17 cellular contexts compared by ENCODE assay signal in the genomic region with DNA sequence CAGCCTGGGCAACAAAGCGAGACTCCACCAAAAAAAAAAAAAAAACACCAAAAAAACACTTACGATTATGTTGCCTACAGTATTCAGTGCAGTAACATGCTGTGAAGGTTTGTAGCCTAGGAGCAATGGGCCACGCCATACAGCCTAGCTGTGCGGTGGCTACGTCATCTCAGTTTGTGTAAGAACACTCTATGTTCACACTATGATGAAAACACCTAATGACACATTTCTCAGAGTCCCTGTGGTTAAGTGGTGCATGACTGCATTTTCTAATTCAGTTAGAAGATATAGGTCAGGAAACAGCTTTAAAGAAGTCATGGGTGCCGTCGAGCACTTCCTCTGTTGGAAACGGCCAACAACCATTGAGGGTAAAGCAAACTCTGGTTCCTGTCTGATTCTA.
DNase-seq lines count a peak whose midpoint lies in the region; ATAC-seq and TF ChIP-seq lines count a peak whose summit lies in the region.
"Had no signal": no experiment of that assay in that cellular context is flagged by ENCODE, and none has a peak within 500 bp of the region (broad histone marks: within the 10 kb centered on the region; RNA-seq: fewer than 3 reads in every experiment).

No MANE protein-coding gene starts in this region.

- H3K27ac Mint-ChIP-seq in activated CD4-positive, alpha-beta T cell treated with anti-CD3 and anti-CD28 coated beads, Interleukin-2, amount 10 ng/mL, durations not matched to agents 24 days and 14 days, result peak overlapping the region; percentile 65
- H3K27ac Mint-ChIP-seq in activated CD4-positive, alpha-beta memory T cell treated with anti-CD3 and anti-CD28 coated beads, Interleukin-2, amount 10 ng/mL, durations not matched to agents 7 days and 5 days, result peak overlapping the region; percentile 40
- H3K27ac Mint-ChIP-seq in chondrocyte (ENCODE audit: unreplicated experiment), result no peak overlapping the region

- H3K27me3 Mint-ChIP-seq in activated CD4-positive, alpha-beta T cell treated with anti-CD3 and anti-CD28 coated beads, Interleukin-2, amount 10 ng/mL, durations not matched to agents 24 days and 14 days, result peaks cover 7% of the 10 kb centered on the region
- H3K27me3 Mint-ChIP-seq in activated CD4-positive, alpha-beta memory T cell treated with anti-CD3 and anti-CD28 coated beads, Interleukin-2, amount 10 ng/mL, durations not matched to agents 7 days and 5 days, result peaks cover 8% of the 10 kb centered on the region
- peaks cover 34% of the 10 kb centered on the region for H3K27me3 Mint-ChIP-seq in chondrocyte (ENCODE audit: low read depth)

- CTCF ChIA-PET in activated CD4-positive, alpha-beta memory T cell treated with anti-CD3 and anti-CD28 coated beads, Interleukin-2, amount 10 ng/mL, durations not matched to agents 7 days and 5 days (lab: Charles Lee), result interaction anchor here (0.7 kb wide), 1 partner anchor 102 kb away, joined by 3 read pairs; no protein-coding TSS in a partner anchor

- DNase-seq in activated CD4-positive, alpha-beta T cell treated with anti-CD3 and anti-CD28 coated beads, Interleukin-2, amount 10 ng/mL, durations not matched to agents 24 days and 14 days, result peak; percentile 81
- DNase-seq in activated CD4-positive, alpha-beta T cell treated with anti-CD3 and anti-CD28 coated beads, Interleukin-2, amount 50 U/mL, for 1 hour, result no peak
- DNase-seq in KG1 (lab: John Stamatoyannopoulos, UW) (peak; percentile 40), erythroblast (lab: John Stamatoyannopoulos, UW) (no peak), chondrocyte (ENCODE audit: low spot score) (no peak), psoas muscle (no peak)
- peak; percentile 60 for DNase-seq in activated CD4-positive, alpha-beta memory T cell treated with anti-CD3 and anti-CD28 coated beads, Interleukin-2, amount 10 ng/mL, durations not matched to agents 7 days and 5 days
- DNase-seq in stimulated activated CD4-positive, alpha-beta T cell treated with anti-CD3 and anti-CD28 coated beads, Interleukin-1b, Interleukin-23, amount 100 ng/mL, for 48 hours, result peak; percentile 52
- DNase-seq: ACHN; activated effector memory CD4-positive, alpha-beta T cell treated with Interleukin-2 at 50 U/mL for 16 hours; effector memory CD4-positive, alpha-beta T cell; NCI-H2081 treated with DMSO at 0.1 percent for 48 hours; NCI-H748 treated with DMSO at 0.1 percent for 48 hours; right lobe of liver; Right ventricle myocardium superior had no signal

- H3K27me3 ChIP-seq in psoas muscle (ENCODE audit: insufficient read depth in 3 of 3, low read length in 2 of 3), result no peaks in the 10 kb centered on the region
- H3K27me3 ChIP-seq: breast epithelium, right lobe of liver had no signal

- peaks cover 11% of the 10 kb centered on the region for H3K4me1 Mint-ChIP-seq in activated CD4-positive, alpha-beta T cell treated with anti-CD3 and anti-CD28 coated beads, Interleukin-2, amount 10 ng/mL, durations not matched to agents 24 days and 14 days
- H3K4me1 Mint-ChIP-seq in activated CD4-positive, alpha-beta memory T cell treated with anti-CD3 and anti-CD28 coated beads, Interleukin-2, amount 10 ng/mL, durations not matched to agents 7 days and 5 days, result peaks cover 19% of the 10 kb centered on the region
- peaks cover 15% of the 10 kb centered on the region for H3K4me1 Mint-ChIP-seq in chondrocyte (ENCODE audit: low read depth)

- no peak for TF ChIP-seq POLR2A in erythroblast (IDR thresholded peaks at IDR 0.05; ENCODE audit: low read length)

- no peaks in the 10 kb centered on the region for H3K4me1 ChIP-seq in psoas muscle
- H3K4me1 ChIP-seq: breast epithelium, right lobe of liver had no signal

- POLR2A ChIA-PET in activated CD4-positive, alpha-beta memory T cell treated with anti-CD3 and anti-CD28 coated beads, Interleukin-2, amount 10 ng/mL, durations not matched to agents 7 days and 5 days (lab: Charles Lee), result no interaction called here

- intact Hi-C loops in activated CD4-positive, alpha-beta T cell treated with anti-CD3 and anti-CD28 coated beads, Interleukin-2, amount 10 ng/mL, durations not matched to agents 24 days and 14 days (cut with micrococcal nuclease), result no loop called here
- intact Hi-C loops in psoas muscle (cut with DNase I), result no loop called here

- no peak overlapping the region for H3K4me3 ChIP-seq in psoas muscle
- H3K4me3 ChIP-seq: breast epithelium, right lobe of liver, suprapubic skin had no signal

- no peaks in the 10 kb centered on the region for H3K36me3 Mint-ChIP-seq in activated CD4-positive, alpha-beta T cell treated with anti-CD3 and anti-CD28 coated beads, Interleukin-2, amount 10 ng/mL, durations not matched to agents 24 days and 14 days (ENCODE audit: low read depth)
- H3K36me3 Mint-ChIP-seq in activated CD4-positive, alpha-beta memory T cell treated with anti-CD3 and anti-CD28 coated beads, Interleukin-2, amount 10 ng/mL, durations not matched to agents 7 days and 5 days (ENCODE audit: low read depth), result no peaks in the 10 kb centered on the region
- peaks cover 1% of the 10 kb centered on the region for H3K36me3 Mint-ChIP-seq in chondrocyte (ENCODE audit: low read depth)

- no peaks in the 10 kb centered on the region for H3K36me3 ChIP-seq in psoas muscle (ENCODE audit: insufficient read depth in 1 of 2, low read depth in 1 of 2)
- H3K36me3 ChIP-seq: breast epithelium, suprapubic skin had no signal

- WGBS in psoas muscle, 3 donors, result 71 to 93% (median 75%) methylated on average over 7 to 8 of the region's 8 CpGs

- TF ChIP-seq CTCF in chondrocyte (IDR thresholded peaks at IDR 0.05), result no peak
- TF ChIP-seq CTCF in psoas muscle (IDR thresholded peaks at IDR 0.05), result no peak

- H3K4me3 Mint-ChIP-seq in activated CD4-positive, alpha-beta T cell treated with anti-CD3 and anti-CD28 coated beads, Interleukin-2, amount 10 ng/mL, durations not matched to agents 24 days and 14 days, result no peak overlapping the region
- no peak overlapping the region for H3K4me3 Mint-ChIP-seq in activated CD4-positive, alpha-beta memory T cell treated with anti-CD3 and anti-CD28 coated beads, Interleukin-2, amount 10 ng/mL, durations not matched to agents 7 days and 5 days
- no peak overlapping the region for H3K4me3 Mint-ChIP-seq in chondrocyte (ENCODE audit: unreplicated experiment)

- no peaks in the 10 kb centered on the region for H3K9me3 Mint-ChIP-seq in activated CD4-positive, alpha-beta T cell treated with anti-CD3 and anti-CD28 coated beads, Interleukin-2, amount 10 ng/mL, durations not matched to agents 24 days and 14 days
- no peaks in the 10 kb centered on the region for H3K9me3 Mint-ChIP-seq in activated CD4-positive, alpha-beta memory T cell treated with anti-CD3 and anti-CD28 coated beads, Interleukin-2, amount 10 ng/mL, durations not matched to agents 7 days and 5 days
- H3K9me3 Mint-ChIP-seq in chondrocyte (ENCODE audit: low read depth), result no peaks in the 10 kb centered on the region

- H3K9me3 ChIP-seq in psoas muscle, result no peaks in the 10 kb centered on the region
- H3K9me3 ChIP-seq: breast epithelium, right lobe of liver, suprapubic skin had no signal

- no peak for ATAC-seq in psoas muscle
- ATAC-seq: right lobe of liver had no signal

- H3K27ac ChIP-seq in psoas muscle, result no peak overlapping the region
- H3K27ac ChIP-seq: breast epithelium, right lobe of liver, suprapubic skin had no signal

Comparison
In these comparisons a context has a peak if more than half of its experiments do, and no peak if none do; other contexts are left out.
1. DNase-seq: peak in activated CD4-positive, alpha-beta T cell treated with anti-CD3 and anti-CD28 coated beads, Interleukin-2, amount 10 ng/mL, durations not matched to agents 24 days and 14 days (single experiment), KG1 (single experiment), activated CD4-positive, alpha-beta memory T cell treated with anti-CD3 and anti-CD28 coated beads, Interleukin-2, amount 10 ng/mL, durations not matched to agents 7 days and 5 days (single experiment) and stimulated activated CD4-positive, alpha-beta T cell treated with anti-CD3 and anti-CD28 coated beads, Interleukin-1b, Interleukin-23, amount 100 ng/mL, for 48 hours (single experiment); none in activated CD4-positive, alpha-beta T cell treated with anti-CD3 and anti-CD28 coated beads, Interleukin-2, amount 50 U/mL, for 1 hour (single experiment), erythroblast (0 of 2), chondrocyte (single experiment) and psoas muscle (0 of 2).